Comparison of ENCODE assay signal across 8 cellular contexts in the genomic region with DNA sequence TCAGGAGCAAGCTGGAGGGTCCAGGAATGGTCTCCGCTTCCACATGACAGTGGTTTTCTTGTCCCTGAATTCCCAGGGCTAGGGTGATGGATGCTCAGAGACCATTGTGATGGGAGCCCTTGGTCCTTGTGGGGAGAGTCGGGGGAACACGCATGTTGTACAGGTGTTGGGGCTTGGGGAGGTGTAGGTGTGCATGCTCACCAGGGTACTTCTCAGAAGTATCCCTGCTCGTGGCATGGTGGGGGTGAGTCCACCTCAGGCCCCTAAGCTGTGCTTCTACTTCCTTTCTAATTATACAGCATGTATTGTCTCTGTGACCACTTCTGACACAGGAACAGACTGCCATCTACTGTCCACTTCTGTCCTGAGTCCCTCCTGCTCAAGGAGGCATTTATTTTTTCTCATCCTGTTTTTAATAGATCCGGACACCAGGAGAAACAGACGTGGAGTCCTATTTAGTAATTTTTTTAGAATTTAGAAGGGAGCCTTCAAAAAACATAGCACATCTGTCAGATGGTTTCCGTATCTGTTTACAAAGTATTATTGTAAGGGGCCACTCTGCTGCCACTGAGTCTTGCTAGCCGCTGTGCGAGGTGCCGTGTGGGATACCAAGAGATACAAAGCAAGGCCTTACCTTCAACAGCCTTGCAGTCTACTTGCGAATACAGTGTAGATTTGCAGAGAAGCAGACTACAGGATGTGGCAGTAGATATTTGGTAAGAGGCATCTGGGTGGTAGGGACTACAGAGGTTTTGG. TPM values are rescaled to one million over a fixed set of nuclear protein-coding genes. Genes with fewer than 3 reads are reported as not detected.
DNase-seq lines count a peak whose midpoint lies in the region; ATAC-seq and TF ChIP-seq lines count a peak whose summit lies in the region.

No MANE protein-coding gene starts in this region.

- peak; percentile 39 to 64 (median 58) for TF ChIP-seq CTCF in transverse colon (IDR thresholded peaks at IDR 0.05)

- no peak overlapping the region for H3K4me3 ChIP-seq in transverse colon

- ATAC-seq in HG03469 (IDR thresholded peaks at IDR 0.05; ENCODE audit: unreplicated experiment) (no peak), GM21619 (IDR thresholded peaks at IDR 0.05; ENCODE audit: unreplicated experiment) (no peak)

- H3K9me3 ChIP-seq in transverse colon, result no peaks in the 10 kb centered on the region

- 14 to 64% methylated on average over 2 to 11 of the region's 11 CpGs for WGBS in transverse colon (ENCODE audit: low coverage in 1 of 2), 2 donors

- peak; percentile 80 for DNase-seq in Caki2 (ENCODE audit: low read depth)
- peak; percentile 56 for DNase-seq in LHCN-M2 (ENCODE audit: low read depth)
- peak; percentile 89 for DNase-seq in SW480 (ENCODE audit: low spot score)
- peak; percentile 53 for DNase-seq in hepatic stellate cell (ENCODE audit: low spot score)
- no peak for DNase-seq in transverse colon
- no peak for DNase-seq in activated naive CD4-positive, alpha-beta T cell (lab: John Stamatoyannopoulos, UW)

- intact Hi-C loops in transverse colon (cut with DNase I; ENCODE audit: low total_unique reads), result loop anchor here (5.0 kb wide), 1 partner anchor 270 kb away; no protein-coding TSS in a partner anchor

- TF ChIP-seq EP300 in transverse colon (IDR thresholded peaks at IDR 0.05; ENCODE audit: low read depth), result no peak

- no peak for TF ChIP-seq POLR2A in transverse colon (IDR thresholded peaks at IDR 0.05)

- no peaks in the 10 kb centered on the region for H3K36me3 ChIP-seq in transverse colon

- no peaks in the 10 kb centered on the region for H3K27me3 ChIP-seq in transverse colon

- in situ Hi-C loops in Caki2 (cut with HindIII; ENCODE audit: low pct_unique_long_range_greater_than_20kb, low sequenced_read_pairs), result no loop called here
- in situ Hi-C loops in transverse colon (cut with MboI; ENCODE audit: low pct_ligation_motif_present in 1 of 4, low pct_unique_long_range_greater_than_20kb in 1 of 4, low sequenced_read_pairs in 3 of 4), result loop anchor here (10.0 to 25.0 kb wide), 3 partner anchors 255 to 345 kb away; no protein-coding TSS in a partner anchor

- no peak overlapping the region for H3K27ac ChIP-seq in transverse colon

- peaks cover 0 to 9% (median 2%) of the 10 kb centered on the region in 4 donors for H3K4me1 ChIP-seq in transverse colon

RNA-seq across cellular contexts. Expression of gene NTF3, which starts 10.5 kb away (rescaled TPM):
- total RNA-seq in Caki2 (2014; rRNA removed; shearing (Covaris generic); ENCODE audit: low replicate concordance), result not detected in 2 replicates
- total RNA-seq in LHCN-M2 (2014; rRNA removed) (0.29 and 0.32 TPM in 2 replicates), transverse colon (under 1 TPM in 1 of 4 donors, not detected in 3; 0.68 TPM)
- 5.0 TPM for polyA plus RNA-seq in LHCN-M2 (2012)

Comparison
In these comparisons a context has a peak if more than half of its experiments do, and no peak if none do; other contexts are left out.
1. DNase-seq: peak in Caki2 (single experiment), LHCN-M2 (single experiment), SW480 (single experiment) and hepatic stellate cell (single experiment); none in transverse colon (single experiment) and activated naive CD4-positive, alpha-beta T cell (0 of 4).